ENCODE assay signal across 19 cellular contexts in the genomic region with DNA sequence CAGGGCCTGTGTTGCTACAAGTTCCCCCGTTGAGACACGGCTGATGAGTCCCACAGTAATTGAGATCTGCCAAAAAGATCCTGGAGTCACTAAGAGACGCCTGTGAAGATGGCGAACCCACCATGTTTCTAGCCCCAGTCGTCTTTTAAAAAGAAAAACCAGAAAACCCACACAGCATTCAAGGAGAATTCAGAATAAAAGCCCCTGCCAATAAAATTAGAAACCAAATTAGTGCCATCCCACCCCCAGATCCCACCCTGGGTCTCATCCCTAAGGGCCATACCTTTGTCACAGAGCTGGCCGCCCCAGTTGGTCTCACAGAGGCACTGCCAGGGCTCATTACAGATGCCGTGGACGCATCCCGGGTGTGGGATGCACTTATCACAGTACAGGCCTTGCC. TPM values are rescaled to one million over a fixed set of nuclear protein-coding genes. Genes with fewer than 3 reads are reported as not detected.
A peak's percentile ranks its signal among the peaks of the same experiment; 100 is the strongest.
DNase-seq lines count a peak whose midpoint lies in the region; ATAC-seq, FAIRE-seq and TF ChIP-seq lines count a peak whose summit lies in the region.
"Had no signal": no experiment of that assay in that cellular context is flagged by ENCODE, and none has a peak within 500 bp of the region (broad histone marks: within the 10 kb centered on the region; RNA-seq: fewer than 3 reads in every experiment).

No MANE protein-coding gene starts in this region.

- H2AFZ ChIP-seq in GM23338 = no peak overlapping the region
- no peak overlapping the region for H2AFZ ChIP-seq in smooth muscle cell (ENCODE audit: low read depth)
- H2AFZ ChIP-seq: PC-9 had no signal

- H3K4me2 ChIP-seq in GM23338 (peak overlapping the region; percentile 51; the same call in 1 of the 2 replicates), smooth muscle cell (peak overlapping the region; percentile 83)
- H3K4me2 ChIP-seq: KMS-11, PC-9 had no signal

- TF ChIP-seq CTCF in GM23338 (conservative IDR thresholded peaks at IDR 0.05; ENCODE audit: low read depth in 2 of 2) (no peak), dorsolateral prefrontal cortex (IDR thresholded peaks at IDR 0.05 in 54 of 56, conservative IDR thresholded peaks at IDR 0.05 in 2 of 56; ENCODE audit: low read depth in 1 of 56, partially characterized antibody in 56 of 56) (no peak), smooth muscle cell (IDR thresholded peaks at IDR 0.05; ENCODE audit: borderline replicate concordance, insufficient read depth, poor library complexity, severe bottlenecking) (no peak)

- H3K27ac ChIP-seq in GM23338 (ENCODE audit: low read depth) (no peak overlapping the region), dorsolateral prefrontal cortex (peak overlapping the region in 32 of 59 donors; percentile 0 to 70 (median 34)), muscle layer of duodenum (ENCODE audit: low read length) (peak overlapping the region; percentile 7), smooth muscle cell (ENCODE audit: low read depth) (peak overlapping the region; percentile 94)
- H3K27ac ChIP-seq: HL-60, KMS-11, PC-9 had no signal

- H3K4me1 ChIP-seq in GM23338 (ENCODE audit: insufficient read depth) (peaks cover 72% of the 10 kb centered on the region), muscle layer of duodenum (ENCODE audit: control insufficient read depth in 1 of 2, insufficient read depth in 2 of 2, low read length in 2 of 2) (peaks cover 19 to 38% of the 10 kb centered on the region in 2 donors), smooth muscle cell (ENCODE audit: low read depth) (peaks cover 84% of the 10 kb centered on the region)

- no peaks in the 10 kb centered on the region for H3K9me3 ChIP-seq in muscle layer of duodenum (ENCODE audit: control insufficient read depth in 1 of 2, low read length in 2 of 2)
- no peaks in the 10 kb centered on the region for H3K9me3 ChIP-seq in smooth muscle cell (replicated peaks; ENCODE audit: low read depth)
- H3K9me3 ChIP-seq: spleen had no signal

- H4K20me1 ChIP-seq in GM23338 (replicated peaks; ENCODE audit: insufficient read depth) (peaks cover 24% of the 10 kb centered on the region; the same call in 1 of the 2 replicates), smooth muscle cell (ENCODE audit: low read depth) (peaks cover 28% of the 10 kb centered on the region)

- no peak overlapping the region for H3K9ac ChIP-seq in smooth muscle cell (ENCODE audit: low read depth)
- H3K9ac ChIP-seq: KMS-11 had no signal

- H3F3A ChIP-seq in GM23338 (replicated peaks; ENCODE audit: low read depth) (no peaks in the 10 kb centered on the region), smooth muscle cell (ENCODE audit: low read depth) (peaks cover 52% of the 10 kb centered on the region)

- H3K36me3 Mint-ChIP-seq in GM23338 (ENCODE audit: low read depth) = peaks cover 89% of the 10 kb centered on the region
- H3K36me3 Mint-ChIP-seq: stimulated activated memory B cell treated with anti-CD40 and anti-IgM and Interleukin-4, amounts not matched to agents 10 μg/mL and 1 μg/mL and 100 μg/mL, for 72 hours had no signal

- H3K79me2 ChIP-seq in GM23338 (replicated peaks; ENCODE audit: insufficient read depth) (peaks cover 44% of the 10 kb centered on the region), smooth muscle cell (ENCODE audit: low read depth) (peaks cover 4% of the 10 kb centered on the region)

- H3K27me3 Mint-ChIP-seq in GM23338 (ENCODE audit: insufficient read depth, low read depth, poor library complexity) = peaks cover 10% of the 10 kb centered on the region

- H3K4me3 Mint-ChIP-seq in GM23338 = no peak overlapping the region
- H3K4me3 Mint-ChIP-seq: activated CD4-positive, alpha-beta T cell treated with anti-CD3 and anti-CD28 coated beads, Interleukin-2, amount 10 ng/mL, durations not matched to agents 24 days and 14 days; stimulated activated memory B cell treated with anti-CD40 and anti-IgM and Interleukin-4, amounts not matched to agents 10 μg/mL and 1 μg/mL and 100 μg/mL, for 72 hours had no signal

- H3K4me3 ChIP-seq in GM23338 (no peak overlapping the region), dorsolateral prefrontal cortex (no peak overlapping the region), muscle layer of duodenum (ENCODE audit: low read depth in 1 of 2, low read length in 2 of 2) (no peak overlapping the region), smooth muscle cell (no peak overlapping the region)
- H3K4me3 ChIP-seq: PC-9, spleen had no signal

- no peak for DNase-seq in GM23338 (ENCODE audit: low spot score)
- DNase-seq in dorsolateral prefrontal cortex = no peak
- DNase-seq in smooth muscle cell (lab: John Stamatoyannopoulos, UW; ENCODE audit: unreplicated experiment) = no peak
- DNase-seq in GM12891 (ENCODE audit: insufficient read length, low spot score) = no peak
- no peak for DNase-seq in NCI-H1930 (lab: John Stamatoyannopoulos, UW)
- DNase-seq in H54 (ENCODE audit: insufficient read length, low spot score) = no peak
- DNase-seq: activated CD4-positive, alpha-beta T cell treated with anti-CD3 and anti-CD28 coated beads, Interleukin-2, amount 10 ng/mL, durations not matched to agents 24 days and 14 days; activated naive CD4-positive, alpha-beta T cell treated with anti-CD3 and anti-CD28 coated beads, Interleukin-2, amount 50 U/mL, for 16 hours; activated T-cell treated with anti-CD3 and anti-CD28 coated beads for 4 hours; effector CD8-positive, alpha-beta T cell; NCI-H1105; NCI-H2171; PC-9; spleen had no signal

- no peak for TF ChIP-seq POLR2A in GM12891 (IDR thresholded peaks at IDR 0.05; ENCODE audit: low read depth, low read length)
- TF ChIP-seq POLR2A in H54 (IDR thresholded peaks at IDR 0.05; ENCODE audit: low read depth, low read length) = no peak

- peaks cover 29% of the 10 kb centered on the region for H3K36me3 ChIP-seq in GM23338 (ENCODE audit: insufficient read depth)
- H3K36me3 ChIP-seq in muscle layer of duodenum (ENCODE audit: control insufficient read depth in 1 of 2, insufficient read depth in 2 of 2, low read length in 2 of 2) = peaks cover 35 to 54% of the 10 kb centered on the region in 2 donors
- H3K36me3 ChIP-seq in smooth muscle cell (ENCODE audit: low read depth) = no peaks in the 10 kb centered on the region

- intact Hi-C loops in dorsolateral prefrontal cortex (cut with DNase I) = no loop called here

- no peak overlapping the region for H3K27ac Mint-ChIP-seq in GM23338
- H3K27ac Mint-ChIP-seq: activated CD4-positive, alpha-beta T cell treated with anti-CD3 and anti-CD28 coated beads, Interleukin-2, amount 10 ng/mL, durations not matched to agents 24 days and 14 days; stimulated activated memory B cell treated with anti-CD40 and anti-IgM and Interleukin-4, amounts not matched to agents 10 μg/mL and 1 μg/mL and 100 μg/mL, for 72 hours had no signal

- H3K27me3 ChIP-seq in GM23338 (ENCODE audit: insufficient read depth) (no peaks in the 10 kb centered on the region), dorsolateral prefrontal cortex (no peaks in the 10 kb centered on the region), muscle layer of duodenum (ENCODE audit: low read depth, low read length) (no peaks in the 10 kb centered on the region), smooth muscle cell (ENCODE audit: low read depth) (no peaks in the 10 kb centered on the region)
- H3K27me3 ChIP-seq: spleen had no signal

- H3K4me1 Mint-ChIP-seq in GM23338 = peaks cover 89% of the 10 kb centered on the region

- no peaks in the 10 kb centered on the region for H3K9me3 Mint-ChIP-seq in GM23338
- H3K9me3 Mint-ChIP-seq: activated CD4-positive, alpha-beta T cell treated with anti-CD3 and anti-CD28 coated beads, Interleukin-2, amount 10 ng/mL, durations not matched to agents 24 days and 14 days; stimulated activated memory B cell treated with anti-CD40 and anti-IgM and Interleukin-4, amounts not matched to agents 10 μg/mL and 1 μg/mL and 100 μg/mL, for 72 hours had no signal

- no peaks in the 10 kb centered on the region for H3K9me2 ChIP-seq in GM23338 (ENCODE audit: insufficient read depth)

- no peak for ATAC-seq in GM23338
- ATAC-seq in SK-N-SH treated with all-trans-retinoic acid at 6 μM for 48 hours = no peak
- ATAC-seq: stimulated activated memory B cell treated with anti-CD40 and anti-IgM and Interleukin-4, amounts not matched to agents 10 μg/mL and 1 μg/mL and 100 μg/mL, for 72 hours had no signal

- 78% methylated on average over 9 of the region's 9 CpGs for WGBS in smooth muscle cell (ENCODE audit: low lambda C conversion rate)

- FAIRE-seq in GM12891 (lab: Jason Lieb, UNC) (no peak), H54 (lab: Jason Lieb, UNC) (no peak)

TF ChIP-seq in GM23338, 12 proteins besides CTCF, POLR2A, EP300 and RAD21 (continues in another document):
- TF ChIP-seq STAT1 (IDR thresholded peaks at IDR 0.05; ENCODE audit: unreplicated experiment) = no peak

TF ChIP-seq in GM12891, 5 proteins besides CTCF, POLR2A, EP300 and RAD21:
- TF ChIP-seq SPI1 (IDR thresholded peaks at IDR 0.05; ENCODE audit: low read depth, low read length) (no peak), POU2F2 (IDR thresholded peaks at IDR 0.05; ENCODE audit: low read depth, low read length) (no peak)
TF ChIP-seq in GM12891: peak in this region for 0.

TF ChIP-seq in SK-N-SH treated with all-trans-retinoic acid at 6 μM for 48 hours, 23 proteins besides CTCF, POLR2A, EP300 and RAD21:
- TF ChIP-seq ZFP30 (CRISPR knock-in tag; IDR thresholded peaks at IDR 0.05) (no peak), GLIS3 (CRISPR knock-in tag; IDR thresholded peaks at IDR 0.05) (no peak), ZNF70 (CRISPR knock-in tag; IDR thresholded peaks at IDR 0.05) (no peak), ARNTL (CRISPR knock-in tag; IDR thresholded peaks at IDR 0.05; ENCODE audit: borderline replicate concordance, low read depth) (no peak), BACH2 (CRISPR knock-in tag; IDR thresholded peaks at IDR 0.05; ENCODE audit: borderline replicate concordance) (no peak)

RNA-seq across cellular contexts. Expression of a gene that starts 21.6 kb away (rescaled TPM):
- 42.0 and 46.5 TPM in 2 replicates for total RNA-seq in GM23338 (2014; rRNA removed; shearing (Covaris generic))
- polyA plus RNA-seq in GM23338 (2016; fragmentation: Nextera tagmentation; extraction: Ambion mirVana) = 7.1 and 9.7 TPM in 2 replicates
- 10 to 100 TPM; 10.2 to 51.4 (median 21.3) TPM for total RNA-seq in dorsolateral prefrontal cortex
- 126 and 135 TPM in 2 replicates for total RNA-seq in smooth muscle cell
- polyA plus RNA-seq in smooth muscle cell = 45.0 and 73.6 TPM in 2 replicates
- 3.3 TPM for polyA plus RNA-seq in GM12891 (2012; ENCODE audit: low read depth, missing spikeins)
